2 cellular contexts compared by ENCODE assay signal in genomic region chr1:218785928-218786327, GRCh38.
A peak's percentile ranks its signal among the peaks of the same experiment; 100 is the strongest.
TF ChIP-seq lines count a peak whose summit lies in the region.

No MANE protein-coding gene starts in this region.

TF ChIP-seq in IMR-90, 13 proteins besides CTCF, POLR2A, EP300 and RAD21 (continued from another document):
- peak; percentile 30; the same call in 1 of the 2 replicates for TF ChIP-seq USF2 (IDR thresholded peaks at IDR 0.05; ENCODE audit: low read depth, low read length)

TF ChIP-seq in WTC11, 78 proteins besides CTCF, POLR2A, EP300 and RAD21 (continued from another document):
- TF ChIP-seq HMGXB4 (CRISPR knock-in tag; IDR thresholded peaks at IDR 0.05) (no peak), USF2 (CRISPR knock-in tag; IDR thresholded peaks at IDR 0.05) (no peak), SMAD3 (CRISPR knock-in tag; IDR thresholded peaks at IDR 0.05; ENCODE audit: borderline replicate concordance) (no peak), ELF4 (CRISPR knock-in tag; IDR thresholded peaks at IDR 0.05; ENCODE audit: low read depth) (no peak), MLX (CRISPR knock-in tag; IDR thresholded peaks at IDR 0.05) (no peak), NR2C2 (CRISPR knock-in tag; IDR thresholded peaks at IDR 0.05) (no peak), CDX4 (CRISPR knock-in tag; IDR thresholded peaks at IDR 0.05; ENCODE audit: borderline replicate concordance) (no peak), ZNF232 (CRISPR knock-in tag; IDR thresholded peaks at IDR 0.05) (no peak), GABPB1 (CRISPR knock-in tag; IDR thresholded peaks at IDR 0.05) (no peak), TCF7 (CRISPR knock-in tag; IDR thresholded peaks at IDR 0.05; ENCODE audit: low read depth) (no peak), GRHL2 (CRISPR knock-in tag; IDR thresholded peaks at IDR 0.05; ENCODE audit: insufficient replicate concordance, severe bottlenecking) (no peak), MYBL2 (CRISPR knock-in tag; IDR thresholded peaks at IDR 0.05) (no peak)
TF ChIP-seq in WTC11: peak in this region for 0.
